Comparison of ENCODE assay signal across 10 cellular contexts in the genomic region with DNA sequence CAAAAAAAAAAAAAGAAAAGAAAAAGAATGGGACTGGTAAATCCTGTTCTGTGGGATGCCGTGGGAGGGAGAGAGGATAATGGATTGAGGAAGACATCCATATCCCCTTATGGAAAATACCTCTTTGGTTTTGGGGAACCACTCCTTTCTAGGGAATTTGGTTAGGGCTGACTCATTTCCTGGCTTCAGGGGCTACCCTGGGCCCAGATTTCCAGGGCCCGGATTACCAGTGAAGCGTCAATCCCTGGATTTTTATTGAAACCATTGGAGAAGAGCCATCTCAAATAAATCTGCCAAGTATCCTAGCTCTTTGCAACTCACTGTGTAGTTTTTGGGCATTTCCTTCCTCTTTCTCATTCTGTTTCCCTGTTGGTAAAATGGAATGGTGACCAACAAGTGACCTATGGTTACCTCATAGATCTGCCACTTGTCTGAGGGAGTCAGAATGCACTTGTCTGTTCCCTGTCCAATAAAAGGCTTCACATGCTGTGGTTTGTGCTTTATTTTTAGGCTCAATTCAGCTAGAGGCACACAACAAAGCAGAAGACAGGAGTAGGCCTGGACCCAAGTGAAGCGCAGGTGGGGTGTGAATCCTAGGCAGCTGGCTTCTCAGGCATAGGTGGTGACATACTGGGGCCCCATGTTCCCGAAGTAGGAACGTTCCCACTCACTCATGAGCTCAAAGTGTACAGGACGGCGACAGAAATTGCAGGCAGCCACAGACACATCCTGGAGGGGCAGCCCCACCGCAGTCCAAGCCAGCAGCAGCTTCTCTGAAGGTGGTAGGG. TPM values are rescaled to one million over a fixed set of nuclear protein-coding genes. Genes with fewer than 3 reads are reported as not detected.
DNase-seq lines count a peak whose midpoint lies in the region; ATAC-seq and TF ChIP-seq lines count a peak whose summit lies in the region.
"Had no signal": no experiment of that assay in that cellular context is flagged by ENCODE, and none has a peak within 500 bp of the region (broad histone marks: within the 10 kb centered on the region; RNA-seq: fewer than 3 reads in every experiment).

No MANE protein-coding gene starts in this region.

- ATAC-seq in HG03432 (IDR thresholded peaks at IDR 0.05; ENCODE audit: unreplicated experiment): peak; percentile 57
- ATAC-seq in left lung: peak; percentile 67
- no peak for ATAC-seq in HG03045 (IDR thresholded peaks at IDR 0.05; ENCODE audit: unreplicated experiment)
- no peak for ATAC-seq in GM21576 (IDR thresholded peaks at IDR 0.05; ENCODE audit: unreplicated experiment)

- H3K27ac ChIP-seq in C4-2B (peak overlapping the region; percentile 50), angular gyrus (ENCODE audit: low read depth, low read length) (peak overlapping the region; percentile 62), left lung (peak overlapping the region in 1 of 2 donors; percentile 13), tibial artery (no peak overlapping the region), endodermal cell (ENCODE audit: low read depth, low read length) (no peak overlapping the region)
- H3K27ac ChIP-seq: neutrophil had no signal

- peaks cover 0 to 4% of the 10 kb centered on the region in 2 donors for H3K4me1 ChIP-seq in left lung
- H3K4me1 ChIP-seq in tibial artery: peaks cover 0 to 14% (median 5%) of the 10 kb centered on the region in 4 donors
- no peaks in the 10 kb centered on the region for H3K4me1 ChIP-seq in endodermal cell (ENCODE audit: control insufficient read depth, insufficient read depth, low read length)

- intact Hi-C loops in left lung (cut with DNase I): no loop called here
- intact Hi-C loops in tibial artery (cut with DNase I; ENCODE audit: low total_unique reads): no loop called here

- H3K27me3 ChIP-seq in left lung (no peaks in the 10 kb centered on the region), tibial artery (no peaks in the 10 kb centered on the region), endodermal cell (ENCODE audit: control insufficient read depth, insufficient read depth, low read length, poor library complexity, severe bottlenecking) (no peaks in the 10 kb centered on the region)
- H3K27me3 ChIP-seq: neutrophil had no signal

- no peaks in the 10 kb centered on the region for H3K4me1 Mint-ChIP-seq in endodermal cell

- H3K9ac ChIP-seq in endodermal cell (ENCODE audit: extremely low read depth, low read length, poor library complexity, severe bottlenecking): no peak overlapping the region

- WGBS in endodermal cell (ENCODE audit: insufficient coverage in 1 of 2, insufficient read length in 1 of 2), 2 experiments: 89 to 100% methylated on average over 4 to 9 of the region's 9 CpGs

- peaks cover 0 to 33% of the 10 kb centered on the region in 2 donors for H3K36me3 ChIP-seq in left lung
- peaks cover 0 to 34% (median 18%) of the 10 kb centered on the region in 3 donors for H3K36me3 ChIP-seq in tibial artery
- H3K36me3 ChIP-seq in endodermal cell (ENCODE audit: control insufficient read depth, insufficient read depth, low read length): peaks cover 23% of the 10 kb centered on the region

- H3K4me3 ChIP-seq in left lung: no peak overlapping the region
- H3K4me3 ChIP-seq in tibial artery: no peak overlapping the region
- H3K4me3 ChIP-seq in endodermal cell (ENCODE audit: low read length): no peak overlapping the region

- H3K27ac Mint-ChIP-seq in endodermal cell: no peak overlapping the region

- H3K9me3 ChIP-seq in left lung: no peaks in the 10 kb centered on the region
- no peaks in the 10 kb centered on the region for H3K9me3 ChIP-seq in tibial artery
- no peaks in the 10 kb centered on the region for H3K9me3 ChIP-seq in endodermal cell (ENCODE audit: control insufficient read depth, low read length)
- H3K9me3 ChIP-seq: neutrophil had no signal

- H3K36me3 Mint-ChIP-seq in endodermal cell (ENCODE audit: low read depth): peaks cover 33% of the 10 kb centered on the region

- DNase-seq in left lung (no peak), tibial artery (no peak), endodermal cell (no peak)
- DNase-seq: caudate nucleus had no signal

- H3K4me3 Mint-ChIP-seq in endodermal cell: no peak overlapping the region

- TF ChIP-seq CTCF in C4-2B (conservative IDR thresholded peaks at IDR 0.05) (no peak), left lung (IDR thresholded peaks at IDR 0.05) (no peak), tibial artery (IDR thresholded peaks at IDR 0.05) (no peak), endodermal cell (conservative IDR thresholded peaks at IDR 0.05) (no peak)

- H3K9me3 Mint-ChIP-seq in endodermal cell: peaks cover 44% of the 10 kb centered on the region

- H3K27me3 Mint-ChIP-seq in endodermal cell (ENCODE audit: insufficient read depth): no peaks in the 10 kb centered on the region

RNA-seq across cellular contexts. Expression of a gene that starts 8.6 kb away (rescaled TPM):
- total RNA-seq in left lung (10 to 100 TPM; 13.5 to 19.8 TPM), endodermal cell (10 to 100 TPM; 33.2 to 40.4 TPM)
- polyA plus RNA-seq in endodermal cell (2013, experiment 1 of 2): 14.4 TPM
- polyA plus RNA-seq in endodermal cell (2013, experiment 2 of 2): 14.2 TPM

RNA-seq across cellular contexts. Expression of a gene that starts 14.8 kb away (rescaled TPM):
- total RNA-seq in left lung: under 1 TPM in 1 of 2 donors, not detected in 1; 0.47 TPM
- total RNA-seq in endodermal cell: 1 to 10 TPM in 1 of 2 donors, under 1 TPM in 1; 0.55 to 1.1 TPM
- 0.50 TPM for polyA plus RNA-seq in endodermal cell (2013, experiment 1 of 2)
- polyA plus RNA-seq in endodermal cell (2013, experiment 2 of 2): 0.41 TPM

RNA-seq across cellular contexts. Expression of a gene that starts 22.0 kb away (rescaled TPM):
- 1 to 10 TPM; 1.0 to 2.2 TPM for total RNA-seq in left lung
- total RNA-seq in endodermal cell: 1 to 10 TPM in 1 of 2 donors, under 1 TPM in 1; 0.29 to 1.7 TPM
- not detected for polyA plus RNA-seq in endodermal cell (2013, experiment 1 of 2)
- not detected for polyA plus RNA-seq in endodermal cell (2013, experiment 2 of 2)

Comparison
In these comparisons a context has a peak if more than half of its experiments do, and no peak if none do; other contexts are left out.
1. H3K27ac ChIP-seq: peak in C4-2B (single experiment) and angular gyrus (single experiment); none in tibial artery (0 of 2) and endodermal cell (single experiment).
2. ATAC-seq: peak in HG03432 (single experiment) and left lung (single experiment); none in HG03045 (single experiment) and GM21576 (single experiment).